ENCODE assay signal across 15 cellular contexts in the genomic region with DNA sequence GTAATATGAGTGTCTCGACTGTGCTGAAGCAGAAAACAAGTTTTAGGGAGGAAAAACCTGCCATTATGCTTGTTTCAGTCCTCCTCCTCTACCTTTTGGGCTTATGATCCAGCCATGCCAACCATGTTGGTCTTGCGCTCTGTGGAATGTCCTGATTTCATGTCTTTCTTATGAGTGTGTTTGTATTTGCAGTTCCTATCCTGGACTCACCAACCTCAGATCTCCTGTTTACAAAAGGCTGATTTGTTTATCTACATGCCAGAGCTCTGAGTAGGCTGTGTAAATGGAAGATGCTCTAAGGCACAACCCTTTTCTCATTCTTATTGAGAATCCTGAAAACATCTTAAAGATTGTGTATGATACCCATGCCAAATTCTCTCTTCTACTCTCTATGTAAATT.
A peak's percentile ranks its signal among the peaks of the same experiment; 100 is the strongest.
DNase-seq lines count a peak whose midpoint lies in the region; ATAC-seq and TF ChIP-seq lines count a peak whose summit lies in the region.
"Had no signal": no experiment of that assay in that cellular context is flagged by ENCODE, and none has a peak within 500 bp of the region (broad histone marks: within the 10 kb centered on the region; RNA-seq: fewer than 3 reads in every experiment).

No MANE protein-coding gene starts in this region.

- DNase-seq in GM23248 (peak; percentile 55), RWPE1 (ENCODE audit: low spot score) (peak; percentile 76), epithelial cell of proximal tubule (ENCODE audit: low read depth) (peak; percentile 43), renal cortical epithelial cell (ENCODE audit: low read depth) (peak; percentile 81), hypothalamus (lab: John Stamatoyannopoulos, UW) (no peak), NCI-H1105 treated with DMSO at 0.1 percent for 48 hours (lab: John Stamatoyannopoulos, UW) (no peak), NCI-H748 (lab: John Stamatoyannopoulos, UW; ENCODE audit: unreplicated experiment) (no peak)
- DNase-seq: activated CD4-positive, alpha-beta T cell treated with anti-CD3 and anti-CD28 coated beads, Interleukin-2, amount 50 U/mL, for 1 hour; islet precursor cell; KBM-7; NCI-H1930; thyroid gland had no signal

- H3K27me3 ChIP-seq in GM23248 (replicated peaks; ENCODE audit: insufficient read depth) = no peaks in the 10 kb centered on the region
- H3K27me3 ChIP-seq: thyroid gland had no signal

- POLR2A ChIA-PET in RWPE1 (lab: Yijun Ruan, JAX; ENCODE audit: low non-redundant PET) = no interaction called here

- no peaks in the 10 kb centered on the region for H3K79me2 ChIP-seq in GM23248 (ENCODE audit: insufficient read depth)

- peak overlapping the region; percentile 43 for H3K4me2 ChIP-seq in GM23248 (ENCODE audit: unreplicated experiment)
- H3K4me2 ChIP-seq: GM23338 had no signal

- no peaks in the 10 kb centered on the region for H3K9me3 ChIP-seq in GM23248 (ENCODE audit: low read depth)
- H3K9me3 ChIP-seq: thyroid gland had no signal

- H3K9ac ChIP-seq in GM23248 = no peak overlapping the region

- ATAC-seq in GM21619 (IDR thresholded peaks at IDR 0.05; ENCODE audit: unreplicated experiment) = no peak
- ATAC-seq: activated T-helper 17 cell treated with anti-CD3 and anti-CD28 coated beads, Interleukin-2, amount 50 U/mL, for 72 hours; GM23338 had no signal

- CTCF ChIA-PET in RWPE1 (lab: Yijun Ruan, JAX) = interaction anchor here (0.7 kb wide), 2 partner anchors 85 to 1875 kb away, joined by 6 to 8 read pairs; no protein-coding TSS in a partner anchor

- H3F3A ChIP-seq in GM23248 (ENCODE audit: insufficient read depth) = peaks cover 19% of the 10 kb centered on the region

- H3K36me3 ChIP-seq in GM23248 (ENCODE audit: low read depth) = peaks cover 3% of the 10 kb centered on the region; the same call in 1 of the 2 replicates
- H3K36me3 ChIP-seq: thyroid gland had no signal

- H4K20me1 ChIP-seq in GM23248 (ENCODE audit: insufficient read depth) = no peaks in the 10 kb centered on the region

- 60 to 66% methylated on average over 2 of the region's 2 CpGs for WGBS in GM23248 (ENCODE audit: low coverage in 1 of 2, low lambda C conversion rate in 2 of 2, missing lambda C conversion rate in 2 of 2), 2 experiments

- peaks cover 21% of the 10 kb centered on the region for H3K4me1 ChIP-seq in GM23248 (ENCODE audit: insufficient read depth)

- no peak for TF ChIP-seq CTCF in RWPE1 (conservative IDR thresholded peaks at IDR 0.05; ENCODE audit: low read depth)
- TF ChIP-seq CTCF in epithelial cell of proximal tubule (conservative IDR thresholded peaks at IDR 0.05; ENCODE audit: low read depth, low read length) = no peak

- in situ Hi-C loops in GM23248 (cut with MboI) = no loop called here

- H3K27ac ChIP-seq in GM23248 (peak overlapping the region; percentile 13), RWPE1 (no peak overlapping the region)
- H3K27ac ChIP-seq: thyroid gland had no signal

- H3K4me3 ChIP-seq in GM23248 (no peak overlapping the region), epithelial cell of proximal tubule (ENCODE audit: low read depth, low read length) (no peak overlapping the region)
- H3K4me3 ChIP-seq: GM23338, thyroid gland had no signal

- no peaks in the 10 kb centered on the region for H3K9me2 ChIP-seq in GM23248 (ENCODE audit: insufficient read depth)

- H2AFZ ChIP-seq in GM23248 = peak overlapping the region; percentile 38; the same call in 1 of the 2 replicates
- H2AFZ ChIP-seq: GM23338 had no signal

Comparison
In these comparisons a context has a peak if more than half of its experiments do, and no peak if none do; other contexts are left out.
1. DNase-seq: peak in GM23248 (single experiment), RWPE1 (single experiment), epithelial cell of proximal tubule (single experiment) and renal cortical epithelial cell (single experiment); none in hypothalamus (0 of 51), NCI-H1105 treated with DMSO at 0.1 percent for 48 hours (single experiment) and NCI-H748 (single experiment).